20 cellular contexts compared by ENCODE assay signal in genomic region chr2:47539228-47539627, GRCh38. TPM values are rescaled to one million over a fixed set of nuclear protein-coding genes. Genes with fewer than 3 reads are reported as not detected.
DNase-seq lines count a peak whose midpoint lies in the region; ATAC-seq and TF ChIP-seq lines count a peak whose summit lies in the region.
"Had no signal": no experiment of that assay in that cellular context is flagged by ENCODE, and none has a peak within 500 bp of the region (broad histone marks: within the 10 kb centered on the region; RNA-seq: fewer than 3 reads in every experiment).

No MANE protein-coding gene starts in this region.

- H3K4me1 ChIP-seq in cardiac muscle cell (ENCODE audit: low read depth) (no peaks in the 10 kb centered on the region), esophagus muscularis mucosa (peaks cover 0 to 5% (median 4%) of the 10 kb centered on the region in 4 donors), spleen (peaks cover 0 to 13% (median 0%) of the 10 kb centered on the region in 6 donors)
- H3K4me1 ChIP-seq: right atrium auricular region had no signal

- H3K4me3 ChIP-seq in cardiac muscle cell: no peak overlapping the region
- no peak overlapping the region for H3K4me3 ChIP-seq in WI38 (ENCODE audit: low read depth, low read length)
- no peak overlapping the region for H3K4me3 ChIP-seq in fibroblast of the aortic adventitia (ENCODE audit: low read depth, low read length)
- H3K4me3 ChIP-seq in esophagus muscularis mucosa: no peak overlapping the region
- H3K4me3 ChIP-seq in spleen: no peak overlapping the region
- H3K4me3 ChIP-seq: right atrium auricular region had no signal

- H3K27me3 ChIP-seq in cardiac muscle cell (no peaks in the 10 kb centered on the region), esophagus muscularis mucosa (no peaks in the 10 kb centered on the region), spleen (replicated peaks in 1 of 7) (no peaks in the 10 kb centered on the region)
- H3K27me3 ChIP-seq: right atrium auricular region had no signal

- POLR2A ChIA-PET in activated CD4-positive, alpha-beta T cell treated with anti-CD3 and anti-CD28 coated beads, Interleukin-2, amount 10 ng/mL, durations not matched to agents 7 days and 5 days (lab: Charles Lee): no interaction called here

- H3K9me3 Mint-ChIP-seq in activated CD4-positive, alpha-beta T cell treated with anti-CD3 and anti-CD28 coated beads, Interleukin-2, amount 10 ng/mL, durations not matched to agents 7 days and 5 days: no peaks in the 10 kb centered on the region
- H3K9me3 Mint-ChIP-seq: activated T-helper 17 cell treated with anti-CD3 and anti-CD28 coated beads, Interleukin-2, amount 50 U/mL, for 72 hours; effector memory CD8-positive, alpha-beta T cell; stimulated activated effector memory CD8-positive, alpha-beta T cell treated with anti-CD3 and anti-CD28 coated beads, Interleukin-12 subunit alpha, Interleukin-12 subunit beta, amount 100 ng/mL, for 72 hours; T-helper 2 cell treated with Interferon-gamma antibody and Interleukin-4, amounts not matched to agents 5 μg/mL and 100 μg/mL, for 36 hours had no signal

- no peaks in the 10 kb centered on the region for H3K4me1 Mint-ChIP-seq in activated CD4-positive, alpha-beta T cell treated with anti-CD3 and anti-CD28 coated beads, Interleukin-2, amount 10 ng/mL, durations not matched to agents 7 days and 5 days
- H3K4me1 Mint-ChIP-seq: activated T-helper 17 cell treated with anti-CD3 and anti-CD28 coated beads, Interleukin-2, amount 50 U/mL, for 72 hours; stimulated activated effector memory CD8-positive, alpha-beta T cell treated with anti-CD3 and anti-CD28 coated beads, Interleukin-12 subunit alpha, Interleukin-12 subunit beta, amount 100 ng/mL, for 72 hours had no signal

- TF ChIP-seq CTCF in cardiac muscle cell (IDR thresholded peaks at IDR 0.05; ENCODE audit: low read depth, low read length) (peak; percentile 12), WI38 (IDR thresholded peaks at IDR 0.05; ENCODE audit: low read depth, low read length) (peak; percentile 9; the same call in 1 of the 2 replicates), fibroblast of the aortic adventitia (IDR thresholded peaks at IDR 0.05; ENCODE audit: insufficient read depth, low read length) (peak; percentile 43), esophagus muscularis mucosa (IDR thresholded peaks at IDR 0.05) (no peak), spleen (IDR thresholded peaks at IDR 0.05 in 8 of 11, conservative IDR thresholded peaks at IDR 0.05 in 3 of 11) (no peak)

- intact Hi-C loops in Right ventricle myocardium superior (cut with DNase I): no loop called here
- intact Hi-C loops in esophagus muscularis mucosa (cut with DNase I): no loop called here
- intact Hi-C loops in spleen (cut with DNase I; ENCODE audit: low total_unique reads): no loop called here

- no peak for TF ChIP-seq EP300 in esophagus muscularis mucosa (IDR thresholded peaks at IDR 0.05)

- H3K27ac ChIP-seq in cardiac muscle cell: no peak overlapping the region
- no peak overlapping the region for H3K27ac ChIP-seq in esophagus muscularis mucosa (replicated peaks in 1 of 4)
- no peak overlapping the region for H3K27ac ChIP-seq in spleen
- H3K27ac ChIP-seq: C4-2B, right atrium auricular region had no signal

- ATAC-seq in Right ventricle myocardium superior (ENCODE audit: poor library complexity): no peak
- ATAC-seq: activated T-helper 17 cell treated with anti-CD3 and anti-CD28 coated beads, Interleukin-2, amount 50 U/mL, for 72 hours; effector memory CD8-positive, alpha-beta T cell; left lobe of liver; stimulated activated effector memory CD8-positive, alpha-beta T cell treated with anti-CD3 and anti-CD28 coated beads, Interleukin-12 subunit alpha, Interleukin-12 subunit beta, amount 100 ng/mL, for 72 hours had no signal

- no peak overlapping the region for H3K27ac Mint-ChIP-seq in activated CD4-positive, alpha-beta T cell treated with anti-CD3 and anti-CD28 coated beads, Interleukin-2, amount 10 ng/mL, durations not matched to agents 7 days and 5 days
- H3K27ac Mint-ChIP-seq: activated T-helper 17 cell treated with anti-CD3 and anti-CD28 coated beads, Interleukin-2, amount 50 U/mL, for 72 hours; stimulated activated effector memory CD8-positive, alpha-beta T cell treated with anti-CD3 and anti-CD28 coated beads, Interleukin-12 subunit alpha, Interleukin-12 subunit beta, amount 100 ng/mL, for 72 hours; T-helper 2 cell treated with Interferon-gamma antibody and Interleukin-4, amounts not matched to agents 5 μg/mL and 100 μg/mL, for 36 hours had no signal

- no peaks in the 10 kb centered on the region for H3K27me3 Mint-ChIP-seq in activated CD4-positive, alpha-beta T cell treated with anti-CD3 and anti-CD28 coated beads, Interleukin-2, amount 10 ng/mL, durations not matched to agents 7 days and 5 days

- WGBS in esophagus muscularis mucosa: 83% methylated on average over 3 of the region's 3 CpGs
- 73 to 87% (median 76%) methylated on average over 3 of the region's 3 CpGs for WGBS in spleen, 5 donors

- no peaks in the 10 kb centered on the region for H3K36me3 ChIP-seq in cardiac muscle cell
- no peaks in the 10 kb centered on the region for H3K36me3 ChIP-seq in esophagus muscularis mucosa
- H3K36me3 ChIP-seq in spleen: no peaks in the 10 kb centered on the region
- H3K36me3 ChIP-seq: right atrium auricular region had no signal

- H3K9me3 ChIP-seq in cardiac muscle cell (ENCODE audit: low read depth) (no peaks in the 10 kb centered on the region), esophagus muscularis mucosa (no peaks in the 10 kb centered on the region), spleen (no peaks in the 10 kb centered on the region)
- H3K9me3 ChIP-seq: right atrium auricular region had no signal

- TF ChIP-seq POLR2A in esophagus muscularis mucosa (IDR thresholded peaks at IDR 0.05; ENCODE audit: low read depth) (no peak), spleen (IDR thresholded peaks at IDR 0.05) (no peak)

- no peak for DNase-seq in cardiac muscle cell (ENCODE audit: low read depth in 1 of 2, low spot score in 1 of 2)
- DNase-seq in Right ventricle myocardium superior: no peak
- DNase-seq in fibroblast of the aortic adventitia (ENCODE audit: low read depth): no peak
- no peak for DNase-seq in esophagus muscularis mucosa (ENCODE audit: extremely low spot score)
- DNase-seq in spleen: no peak
- no peak for DNase-seq in activated CD4-positive, alpha-beta T cell treated with anti-CD3 and anti-CD28 coated beads, Interleukin-2, amount 10 ng/mL, durations not matched to agents 7 days and 5 days
- no peak for DNase-seq in COLO668 (lab: John Stamatoyannopoulos, UW; ENCODE audit: unreplicated experiment)
- DNase-seq: DMS153; effector memory CD8-positive, alpha-beta T cell; NCI-H187 treated with DMSO at 0.1 percent for 48 hours; NCI-H446; SIG-M5; stimulated activated CD4-positive, alpha-beta T cell treated with anti-CD3 and anti-CD28 coated beads, Interleukin-15, amount 100 ng/mL, for 24 hours had no signal

- no peaks in the 10 kb centered on the region for H3K36me3 Mint-ChIP-seq in activated CD4-positive, alpha-beta T cell treated with anti-CD3 and anti-CD28 coated beads, Interleukin-2, amount 10 ng/mL, durations not matched to agents 7 days and 5 days (ENCODE audit: low read depth)
- H3K36me3 Mint-ChIP-seq: stimulated activated effector memory CD8-positive, alpha-beta T cell treated with anti-CD3 and anti-CD28 coated beads, Interleukin-12 subunit alpha, Interleukin-12 subunit beta, amount 100 ng/mL, for 72 hours had no signal

- CTCF ChIA-PET in activated CD4-positive, alpha-beta T cell treated with anti-CD3 and anti-CD28 coated beads, Interleukin-2, amount 10 ng/mL, durations not matched to agents 7 days and 5 days (lab: Charles Lee): no interaction called here

- H3K4me3 Mint-ChIP-seq in activated CD4-positive, alpha-beta T cell treated with anti-CD3 and anti-CD28 coated beads, Interleukin-2, amount 10 ng/mL, durations not matched to agents 7 days and 5 days: no peak overlapping the region
- H3K4me3 Mint-ChIP-seq: activated T-helper 17 cell treated with anti-CD3 and anti-CD28 coated beads, Interleukin-2, amount 50 U/mL, for 72 hours; effector memory CD8-positive, alpha-beta T cell; stimulated activated effector memory CD8-positive, alpha-beta T cell treated with anti-CD3 and anti-CD28 coated beads, Interleukin-12 subunit alpha, Interleukin-12 subunit beta, amount 100 ng/mL, for 72 hours; T-helper 2 cell treated with Interferon-gamma antibody and Interleukin-4, amounts not matched to agents 5 μg/mL and 100 μg/mL, for 36 hours had no signal

RNA-seq across cellular contexts. Expression of gene KCNK12, which starts 31.6 kb away (rescaled TPM):
- 0.11 and 0.21 TPM in 2 replicates for total RNA-seq in cardiac muscle cell
- polyA plus RNA-seq in cardiac muscle cell: 0.19 and 0.35 TPM in 2 replicates
- 0.13 TPM for total RNA-seq in Right ventricle myocardium superior
- not detected in 2 replicates for total RNA-seq in fibroblast of the aortic adventitia (ENCODE audit: low replicate concordance)
- under 1 TPM in 2 of 4 donors, not detected in 2; 0.13 to 0.17 TPM for total RNA-seq in esophagus muscularis mucosa
- under 1 TPM in 6 of 7 donors, not detected in 1; 0.06 to 0.09 (median 0.08) TPM for total RNA-seq in spleen
- under 1 TPM; 0.03 to 0.27 (median 0.09) TPM for polyA plus RNA-seq in spleen
- total RNA-seq in activated CD4-positive, alpha-beta T cell treated with anti-CD3 and anti-CD28 coated beads, Interleukin-2, amount 10 ng/mL, durations not matched to agents 7 days and 5 days: under 1 TPM; 0.12 TPM
- total RNA-seq: left lobe of liver, right atrium auricular region had no signal

Comparison
In these comparisons a context has a peak if more than half of its experiments do, and no peak if none do; other contexts are left out.
1. CTCF ChIP-seq: peak in cardiac muscle cell (single experiment), WI38 (single experiment) and fibroblast of the aortic adventitia (single experiment); none in esophagus muscularis mucosa (0 of 3) and spleen (0 of 11).